Comparison of ENCODE assay signal across 8 cellular contexts in genomic region chrX:53284684-53285447, GRCh38. TPM values are rescaled to one million over a fixed set of nuclear protein-coding genes. Genes with fewer than 3 reads are reported as not detected.
A peak's percentile ranks its signal among the peaks of the same experiment; 100 is the strongest.
DNase-seq lines count a peak whose midpoint lies in the region; ATAC-seq, FAIRE-seq and TF ChIP-seq lines count a peak whose summit lies in the region.

No MANE protein-coding gene starts in this region.

- 0 out of 2 replicates have a peak, but pooled peaks cover 5% of the 10 kb centered on the region for H3K9me1 ChIP-seq in IMR-90 (ENCODE audit: insufficient read depth, low read length)

- H3K4me2 ChIP-seq in IMR-90 (ENCODE audit: low read depth, low read length): no peak overlapping the region
- H3K4me2 ChIP-seq in SU-DHL-6 (ENCODE audit: low read depth, low read length, poor library complexity, severe bottlenecking): no peak overlapping the region
- H3K4me2 ChIP-seq in hepatocyte: no peak overlapping the region

- POLR2A ChIA-PET in IMR-90 (lab: Charles Lee; ENCODE audit: unreplicated experiment): no interaction called here

- H2BK15ac ChIP-seq in IMR-90 (ENCODE audit: low read depth, low read length): no peak overlapping the region

- TF ChIP-seq POLR2A in IMR-90 (IDR thresholded peaks at IDR 0.05; ENCODE audit: low read depth, low read length): no peak

- peak; percentile 76 for TF ChIP-seq CTCF in IMR-90 (conservative IDR thresholded peaks at IDR 0.05; ENCODE audit: low read depth, low read length)
- TF ChIP-seq CTCF in SU-DHL-6 (IDR thresholded peaks at IDR 0.05; ENCODE audit: insufficient read depth, low read length, poor library complexity, severe bottlenecking): peak; percentile 48
- TF ChIP-seq CTCF in astrocyte of the cerebellum (IDR thresholded peaks at IDR 0.05; ENCODE audit: low read depth, low read length, missing control alignments): peak; percentile 92
- TF ChIP-seq CTCF in hepatocyte (IDR thresholded peaks at IDR 0.05; ENCODE audit: poor library complexity): peak; percentile 62

- H3K23ac ChIP-seq in IMR-90 (ENCODE audit: low read depth, low read length): no peak overlapping the region

- intact Hi-C loops in IMR-90 (cut with micrococcal nuclease): no loop called here

- H2AK5ac ChIP-seq in IMR-90 (ENCODE audit: low read depth, low read length): no peak overlapping the region

- CTCF ChIA-PET in IMR-90 (lab: Yijun Ruan, JAX): interaction anchor here (1.0 kb wide), 1 partner anchor 28 kb away, joined by 3 read pairs; no protein-coding TSS in a partner anchor

- H2AFZ ChIP-seq in IMR-90 (replicated peaks; ENCODE audit: low read length, poor library complexity): peak overlapping the region; percentile 71
- H2AFZ ChIP-seq in SU-DHL-6 (ENCODE audit: low read depth, low read length, severe bottlenecking): no peak overlapping the region
- H2AFZ ChIP-seq in hepatocyte: no peak overlapping the region

- 26% methylated on average over 7 of the region's 8 CpGs; no CpG with 5 or more reads in 1 of the 2 experiments for WGBS in IMR-90 (ENCODE audit: extremely low coverage in 2 of 2, insufficient read length in 1 of 2), 2 experiments
- 50% methylated on average over 8 of the region's 8 CpGs for WGBS in hepatocyte (ENCODE audit: low lambda C conversion rate, missing lambda C conversion rate)
- 32 to 38% (median 35%) methylated on average over 8 of the region's 8 CpGs for WGBS in small intestine, 3 donors

- no peak overlapping the region; the same call in 1 of the 2 replicates for H3K4ac ChIP-seq in IMR-90 (ENCODE audit: low read depth, low read length)

- FAIRE-seq in small intestine (lab: Jason Lieb, UNC): no peak

- H3K56ac ChIP-seq in IMR-90 (ENCODE audit: extremely low read depth, insufficient read depth, low read length): no peak overlapping the region

- no peak overlapping the region for H4K5ac ChIP-seq in IMR-90 (ENCODE audit: low read depth, low read length)

- no peaks in the 10 kb centered on the region for H3F3A ChIP-seq in SU-DHL-6 (ENCODE audit: insufficient read depth)

- H3K36me3 ChIP-seq in IMR-90 (ENCODE audit: control insufficient read depth, insufficient read depth, low read length) (no peaks in the 10 kb centered on the region), SU-DHL-6 (ENCODE audit: low read length) (no peaks in the 10 kb centered on the region), hepatocyte (replicated peaks; ENCODE audit: insufficient read depth, low read depth) (no peaks in the 10 kb centered on the region), small intestine (ENCODE audit: control insufficient read depth in 2 of 2, insufficient read depth in 2 of 2, low read length in 2 of 2) (no peaks in the 10 kb centered on the region)

- peak overlapping the region; percentile 77 for H2AK9ac ChIP-seq in IMR-90 (replicated peaks; ENCODE audit: low read depth, low read length, poor library complexity)

- dilution Hi-C loops in IMR-90 (cut with HindIII; ENCODE audit: low sequenced_read_pairs, unreplicated experiment): no loop called here

- H4K20me1 ChIP-seq in IMR-90 (ENCODE audit: insufficient read depth, low read length) (peaks cover 8% of the 10 kb centered on the region; the same call in 1 of the 2 replicates), SU-DHL-6 (ENCODE audit: low read depth, low read length) (no peaks in the 10 kb centered on the region), hepatocyte (ENCODE audit: insufficient read depth, poor library complexity, severe bottlenecking) (no peaks in the 10 kb centered on the region)

- ATAC-seq in IMR-90 (ENCODE audit: low read depth) (peak; percentile 56), HG03280 (IDR thresholded peaks at IDR 0.05; ENCODE audit: unreplicated experiment) (no peak)

- H3K18ac ChIP-seq in IMR-90 (ENCODE audit: low read depth, low read length): no peak overlapping the region

- no peak overlapping the region for H3K27ac ChIP-seq in IMR-90 (ENCODE audit: insufficient read depth, low read length)
- no peak overlapping the region for H3K27ac ChIP-seq in SU-DHL-6 (ENCODE audit: low read depth, low read length)
- H3K27ac ChIP-seq in hepatocyte: no peak overlapping the region
- no peak overlapping the region for H3K27ac ChIP-seq in small intestine (ENCODE audit: low read depth in 1 of 2, low read length in 1 of 2)

- H2BK120ac ChIP-seq in IMR-90 (ENCODE audit: low read depth, low read length): no peak overlapping the region

- no peak overlapping the region for H4K91ac ChIP-seq in IMR-90 (ENCODE audit: insufficient read depth, low read depth, low read length)

- no peak overlapping the region for H2BK5ac ChIP-seq in IMR-90 (ENCODE audit: low read depth, low read length, poor library complexity, severe bottlenecking)

- H3K4me3 ChIP-seq in IMR-90 (ENCODE audit: insufficient read depth, low read depth, low read length): no peak overlapping the region
- H3K4me3 ChIP-seq in SU-DHL-6 (ENCODE audit: insufficient read depth, low read length, poor library complexity, severe bottlenecking): no peak overlapping the region
- H3K4me3 ChIP-seq in astrocyte of the cerebellum (ENCODE audit: low read depth, low read length): no peak overlapping the region
- H3K4me3 ChIP-seq in hepatocyte: no peak overlapping the region
- no peak overlapping the region for H3K4me3 ChIP-seq in small intestine (ENCODE audit: low read depth in 1 of 2, low read length in 2 of 2)

- H3K14ac ChIP-seq in IMR-90 (replicated peaks; ENCODE audit: low read depth, low read length): no peak overlapping the region

- H3K27me3 ChIP-seq in IMR-90 (ENCODE audit: control insufficient read depth, insufficient read depth, low read length) (peaks cover 11% of the 10 kb centered on the region; the same call in 1 of the 2 replicates), SU-DHL-6 (ENCODE audit: low read length) (no peaks in the 10 kb centered on the region), hepatocyte (no peaks in the 10 kb centered on the region), small intestine (ENCODE audit: control insufficient read depth in 2 of 2, insufficient read depth in 2 of 2, low read length in 2 of 2) (no peaks in the 10 kb centered on the region)

- in situ Hi-C loops in IMR-90 (cut with MboI; ENCODE audit: low sequenced_read_pairs): no loop called here
- in situ Hi-C loops in astrocyte of the cerebellum (cut with HindIII; ENCODE audit: low sequenced_read_pairs): no loop called here

- no peak overlapping the region for H3K9ac ChIP-seq in IMR-90 (ENCODE audit: low read depth, low read length)
- H3K9ac ChIP-seq in SU-DHL-6 (ENCODE audit: low read length): no peak overlapping the region

- H3K79me2 ChIP-seq in SU-DHL-6 (ENCODE audit: insufficient read depth, low read length) (no peaks in the 10 kb centered on the region), hepatocyte (no peaks in the 10 kb centered on the region)

- H3K9me2 ChIP-seq in SU-DHL-6 (replicated peaks; ENCODE audit: insufficient read depth, low read length) (no peaks in the 10 kb centered on the region), hepatocyte (replicated peaks; ENCODE audit: insufficient read depth) (no peaks in the 10 kb centered on the region)

- H3K4me1 ChIP-seq in IMR-90 (ENCODE audit: control insufficient read depth, insufficient read depth, low read length) (peaks cover 11% of the 10 kb centered on the region), hepatocyte (ENCODE audit: insufficient read depth) (peaks cover 9% of the 10 kb centered on the region), small intestine (ENCODE audit: control insufficient read depth in 2 of 2, insufficient read depth in 1 of 2, low read depth in 1 of 2, low read length in 1 of 2) (peaks cover 0 to 6% of the 10 kb centered on the region in 2 donors)

- DNase-seq in NCI-H748 (lab: John Stamatoyannopoulos, UW; ENCODE audit: unreplicated experiment): peak; percentile 44
- DNase-seq in NCI-H748 treated with DMSO at 0.1 percent for 48 hours (lab: John Stamatoyannopoulos, UW): no peak
- DNase-seq in IMR-90: peak; percentile 36
- DNase-seq in astrocyte of the cerebellum (ENCODE audit: low read depth): no peak
- DNase-seq in hepatocyte (ENCODE audit: low spot score): peak; percentile 64
- peak; percentile 54 for DNase-seq in small intestine

- peaks cover 2 to 11% of the 10 kb centered on the region in 2 experiments; a peak in 3 of 4 replicates for H3K79me1 ChIP-seq in IMR-90 (ENCODE audit: low read depth in 1 of 2, low read length in 2 of 2)

- peak; percentile 71 for TF ChIP-seq RAD21 in IMR-90 (IDR thresholded peaks at IDR 0.05; ENCODE audit: low read length)

- no peak overlapping the region for H4K8ac ChIP-seq in IMR-90 (ENCODE audit: low read depth in 2 of 2, low read length in 2 of 2)

- H2BK20ac ChIP-seq in IMR-90 (ENCODE audit: low read depth, low read length): no peak overlapping the region

- H3K9me3 ChIP-seq in IMR-90 (ENCODE audit: control insufficient read depth, insufficient read depth, low read length) (no peaks in the 10 kb centered on the region), SU-DHL-6 (ENCODE audit: insufficient read depth, low read length) (no peaks in the 10 kb centered on the region), hepatocyte (ENCODE audit: low read depth) (no peaks in the 10 kb centered on the region), small intestine (ENCODE audit: control insufficient read depth, low read depth) (no peaks in the 10 kb centered on the region)

- BruUV-seq in IMR-90 (replicated peaks; lab: Mats Ljungman, UMichigan): no TSS peak

TF ChIP-seq in IMR-90, 13 proteins besides CTCF, POLR2A, EP300 and RAD21:
- TF ChIP-seq SMC3 (IDR thresholded peaks at IDR 0.05; ENCODE audit: low read depth, low read length) (peak; percentile 39; the same call in 1 of the 2 replicates), MXI1 (IDR thresholded peaks at IDR 0.05; ENCODE audit: borderline replicate concordance, low read depth, low read length) (no peak)
TF ChIP-seq in IMR-90: peak in this region for 1.

RNA-seq across cellular contexts. Expression of gene IQSEC2, which starts 3.5 kb away (rescaled TPM):
- total RNA-seq in IMR-90 (2012; rRNA removed) (2.5 and 3.9 TPM in 2 replicates), hepatocyte (7.0 and 8.4 TPM in 2 replicates)
- polyA plus RNA-seq in IMR-90 (2012; rRNA removed) (11.4 and 13.0 TPM in 2 replicates), hepatocyte (3.7 and 4.4 TPM in 2 replicates), small intestine (10 to 100 TPM; 14.9 to 44.5 (median 32.7) TPM)
- 11.5 and 14.2 TPM in 2 replicates for polyA plus RNA-seq in IMR-90 (2012; cell fraction: cytosol; rRNA removed)
- 17.3 and 23.1 TPM in 2 replicates for polyA plus RNA-seq in IMR-90 (2012; cell fraction: nucleus; rRNA removed; ENCODE audit: low replicate concordance)

RNA-seq across cellular contexts. Expression of gene KDM5C, which starts 59.9 kb away (rescaled TPM):
- 65.8 and 84.6 TPM in 2 replicates for total RNA-seq in IMR-90 (2012; rRNA removed)
- 75.4 and 75.8 TPM in 2 replicates for polyA plus RNA-seq in IMR-90 (2012; rRNA removed)
- polyA plus RNA-seq in IMR-90 (2012; cell fraction: cytosol; rRNA removed): 55.1 and 56.5 TPM in 2 replicates
- polyA plus RNA-seq in IMR-90 (2012; cell fraction: nucleus; rRNA removed; ENCODE audit: low replicate concordance): 183 and 297 TPM in 2 replicates
- 107 and 144 TPM in 2 replicates for total RNA-seq in hepatocyte
- 74.5 and 85.5 TPM in 2 replicates for polyA plus RNA-seq in hepatocyte
- polyA plus RNA-seq in small intestine: 10 to 100 TPM; 22.6 to 27.2 (median 25.7) TPM

Comparison
In these comparisons a context has a peak if more than half of its experiments do, and no peak if none do; other contexts are left out.
1. DNase-seq: peak in NCI-H748 (single experiment), IMR-90 (single experiment), hepatocyte (single experiment) and small intestine (single experiment); none in NCI-H748 treated with DMSO at 0.1 percent for 48 hours (single experiment) and astrocyte of the cerebellum (single experiment).
2. Peak in every context shown above with its lines, with median percentiles within 50 percentile points of each other: CTCF ChIP-seq.